Comparison of ENCODE assay signal across 12 cellular contexts in genomic region chr6:87870606-87871005, GRCh38.
"Had no signal": no experiment of that assay in that cellular context is flagged by ENCODE, and none has a peak within 500 bp of the region (broad histone marks: within the 10 kb centered on the region; RNA-seq: fewer than 3 reads in every experiment).

No MANE protein-coding gene starts in this region.

- H3K27ac ChIP-seq: brain microvascular endothelial cell, coronary artery, lower lobe of right lung, prostate gland, right atrium auricular region, WERI-Rb-1 had no signal

- H3K36me3 ChIP-seq: brain microvascular endothelial cell, lower lobe of right lung, prostate gland, right atrium auricular region, WERI-Rb-1 had no signal

- DNase-seq: activated CD4-positive, alpha-beta T cell treated with anti-CD3 and anti-CD28 coated beads, Interleukin-2, amount 50 U/mL, for 4 hours; activated gamma-delta T cell treated with Interleukin-2 at 50 U/mL for 16 hours; brain microvascular endothelial cell; left cardiac atrium; lower lobe of right lung; stimulated activated naive CD8-positive, alpha-beta T cell treated with anti-CD3 and anti-CD28 coated beads, Interleukin-15, Interleukin-2, amounts not matched to agents 100 U/mL and 50 U/mL, for 24 hours; T-helper 2 cell; WERI-Rb-1 had no signal

- H3K4me1 ChIP-seq: lower lobe of right lung, prostate gland, right atrium auricular region had no signal

- H3K4me3 ChIP-seq: coronary artery, lower lobe of right lung, prostate gland, right atrium auricular region had no signal

- H3K27me3 ChIP-seq: brain microvascular endothelial cell, right atrium auricular region had no signal

- H3K9me3 ChIP-seq: lower lobe of right lung, prostate gland, right atrium auricular region had no signal

- ATAC-seq: activated naive CD4-positive, alpha-beta T cell treated with anti-CD3 and anti-CD28 coated beads, Interleukin-2, amount 50 U/mL, for 72 hours; left cardiac atrium; lower lobe of right lung; stimulated activated naive CD8-positive, alpha-beta T cell treated with anti-CD3 and anti-CD28 coated beads, Interleukin-15, Interleukin-2, amounts not matched to agents 100 U/mL and 50 U/mL, for 24 hours had no signal
